ENCODE assay signal across 1 cellular context in the genomic region with DNA sequence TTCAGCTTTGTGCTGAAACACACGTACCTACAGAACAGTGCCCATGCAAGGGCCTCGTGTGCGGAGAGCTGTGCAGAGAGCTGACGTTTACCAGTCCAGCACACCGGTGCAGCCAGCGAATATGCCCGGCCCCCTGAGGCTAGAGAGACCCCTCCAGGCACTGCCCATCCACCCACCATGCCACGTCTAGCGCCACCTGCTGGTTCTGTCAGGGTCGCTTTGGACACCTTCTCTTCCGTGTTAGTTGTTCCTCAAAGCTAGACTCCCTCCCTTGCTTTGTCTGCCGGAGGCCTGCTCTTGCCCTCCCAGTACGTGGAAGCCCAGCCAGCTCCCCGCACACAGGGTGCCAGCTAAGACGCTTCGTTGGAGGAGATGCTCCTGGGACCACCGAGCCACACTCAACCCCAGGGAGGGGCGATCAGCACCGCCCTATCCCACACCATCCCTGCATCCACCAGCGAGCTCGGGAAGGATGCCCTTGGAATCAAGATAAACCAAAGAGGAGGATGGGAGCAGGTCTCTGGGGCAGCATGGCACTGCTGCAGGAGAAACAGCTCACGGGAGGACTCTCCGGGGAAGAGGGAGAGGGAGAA.
TF ChIP-seq lines count a peak whose summit lies in the region.

No MANE protein-coding gene starts in this region.

TF ChIP-seq in K562, 482 proteins besides CTCF, POLR2A, EP300 and RAD21 (continued from another document):
- TF ChIP-seq SMC3 (conservative IDR thresholded peaks at IDR 0.05; ENCODE audit: insufficient read depth, low read depth, low read length) (peak; percentile 71), RB1 (IDR thresholded peaks at IDR 0.05; ENCODE audit: low read depth) (0 out of 2 replicates have a peak, but pooled peaks have one; percentile 38), EGR1 (conservative IDR thresholded peaks at IDR 0.05) (peak; percentile 37; the same call in 1 of the 2 replicates), ZNF263 (CRISPR knock-in tag; IDR thresholded peaks at IDR 0.05; ENCODE audit: borderline replicate concordance) (0 out of 2 replicates have a peak, but pooled peaks have one; percentile 15)
- TF ChIP-seq, protein P1, sequence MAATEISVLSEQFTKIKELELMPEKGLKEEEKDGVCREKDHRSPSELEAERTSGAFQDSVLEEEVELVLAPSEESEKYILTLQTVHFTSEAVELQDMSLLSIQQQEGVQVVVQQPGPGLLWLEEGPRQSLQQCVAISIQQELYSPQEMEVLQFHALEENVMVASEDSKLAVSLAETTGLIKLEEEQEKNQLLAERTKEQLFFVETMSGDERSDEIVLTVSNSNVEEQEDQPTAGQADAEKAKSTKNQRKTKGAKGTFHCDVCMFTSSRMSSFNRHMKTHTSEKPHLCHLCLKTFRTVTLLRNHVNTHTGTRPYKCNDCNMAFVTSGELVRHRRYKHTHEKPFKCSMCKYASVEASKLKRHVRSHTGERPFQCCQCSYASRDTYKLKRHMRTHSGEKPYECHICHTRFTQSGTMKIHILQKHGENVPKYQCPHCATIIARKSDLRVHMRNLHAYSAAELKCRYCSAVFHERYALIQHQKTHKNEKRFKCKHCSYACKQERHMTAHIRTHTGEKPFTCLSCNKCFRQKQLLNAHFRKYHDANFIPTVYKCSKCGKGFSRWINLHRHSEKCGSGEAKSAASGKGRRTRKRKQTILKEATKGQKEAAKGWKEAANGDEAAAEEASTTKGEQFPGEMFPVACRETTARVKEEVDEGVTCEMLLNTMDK (IDR thresholded peaks at IDR 0.05; ENCODE audit: borderline replicate concordance, insufficient read depth, low read depth, low read length, poor library complexity, severe bottlenecking), result peak; percentile 81
- TF ChIP-seq, protein P2, sequence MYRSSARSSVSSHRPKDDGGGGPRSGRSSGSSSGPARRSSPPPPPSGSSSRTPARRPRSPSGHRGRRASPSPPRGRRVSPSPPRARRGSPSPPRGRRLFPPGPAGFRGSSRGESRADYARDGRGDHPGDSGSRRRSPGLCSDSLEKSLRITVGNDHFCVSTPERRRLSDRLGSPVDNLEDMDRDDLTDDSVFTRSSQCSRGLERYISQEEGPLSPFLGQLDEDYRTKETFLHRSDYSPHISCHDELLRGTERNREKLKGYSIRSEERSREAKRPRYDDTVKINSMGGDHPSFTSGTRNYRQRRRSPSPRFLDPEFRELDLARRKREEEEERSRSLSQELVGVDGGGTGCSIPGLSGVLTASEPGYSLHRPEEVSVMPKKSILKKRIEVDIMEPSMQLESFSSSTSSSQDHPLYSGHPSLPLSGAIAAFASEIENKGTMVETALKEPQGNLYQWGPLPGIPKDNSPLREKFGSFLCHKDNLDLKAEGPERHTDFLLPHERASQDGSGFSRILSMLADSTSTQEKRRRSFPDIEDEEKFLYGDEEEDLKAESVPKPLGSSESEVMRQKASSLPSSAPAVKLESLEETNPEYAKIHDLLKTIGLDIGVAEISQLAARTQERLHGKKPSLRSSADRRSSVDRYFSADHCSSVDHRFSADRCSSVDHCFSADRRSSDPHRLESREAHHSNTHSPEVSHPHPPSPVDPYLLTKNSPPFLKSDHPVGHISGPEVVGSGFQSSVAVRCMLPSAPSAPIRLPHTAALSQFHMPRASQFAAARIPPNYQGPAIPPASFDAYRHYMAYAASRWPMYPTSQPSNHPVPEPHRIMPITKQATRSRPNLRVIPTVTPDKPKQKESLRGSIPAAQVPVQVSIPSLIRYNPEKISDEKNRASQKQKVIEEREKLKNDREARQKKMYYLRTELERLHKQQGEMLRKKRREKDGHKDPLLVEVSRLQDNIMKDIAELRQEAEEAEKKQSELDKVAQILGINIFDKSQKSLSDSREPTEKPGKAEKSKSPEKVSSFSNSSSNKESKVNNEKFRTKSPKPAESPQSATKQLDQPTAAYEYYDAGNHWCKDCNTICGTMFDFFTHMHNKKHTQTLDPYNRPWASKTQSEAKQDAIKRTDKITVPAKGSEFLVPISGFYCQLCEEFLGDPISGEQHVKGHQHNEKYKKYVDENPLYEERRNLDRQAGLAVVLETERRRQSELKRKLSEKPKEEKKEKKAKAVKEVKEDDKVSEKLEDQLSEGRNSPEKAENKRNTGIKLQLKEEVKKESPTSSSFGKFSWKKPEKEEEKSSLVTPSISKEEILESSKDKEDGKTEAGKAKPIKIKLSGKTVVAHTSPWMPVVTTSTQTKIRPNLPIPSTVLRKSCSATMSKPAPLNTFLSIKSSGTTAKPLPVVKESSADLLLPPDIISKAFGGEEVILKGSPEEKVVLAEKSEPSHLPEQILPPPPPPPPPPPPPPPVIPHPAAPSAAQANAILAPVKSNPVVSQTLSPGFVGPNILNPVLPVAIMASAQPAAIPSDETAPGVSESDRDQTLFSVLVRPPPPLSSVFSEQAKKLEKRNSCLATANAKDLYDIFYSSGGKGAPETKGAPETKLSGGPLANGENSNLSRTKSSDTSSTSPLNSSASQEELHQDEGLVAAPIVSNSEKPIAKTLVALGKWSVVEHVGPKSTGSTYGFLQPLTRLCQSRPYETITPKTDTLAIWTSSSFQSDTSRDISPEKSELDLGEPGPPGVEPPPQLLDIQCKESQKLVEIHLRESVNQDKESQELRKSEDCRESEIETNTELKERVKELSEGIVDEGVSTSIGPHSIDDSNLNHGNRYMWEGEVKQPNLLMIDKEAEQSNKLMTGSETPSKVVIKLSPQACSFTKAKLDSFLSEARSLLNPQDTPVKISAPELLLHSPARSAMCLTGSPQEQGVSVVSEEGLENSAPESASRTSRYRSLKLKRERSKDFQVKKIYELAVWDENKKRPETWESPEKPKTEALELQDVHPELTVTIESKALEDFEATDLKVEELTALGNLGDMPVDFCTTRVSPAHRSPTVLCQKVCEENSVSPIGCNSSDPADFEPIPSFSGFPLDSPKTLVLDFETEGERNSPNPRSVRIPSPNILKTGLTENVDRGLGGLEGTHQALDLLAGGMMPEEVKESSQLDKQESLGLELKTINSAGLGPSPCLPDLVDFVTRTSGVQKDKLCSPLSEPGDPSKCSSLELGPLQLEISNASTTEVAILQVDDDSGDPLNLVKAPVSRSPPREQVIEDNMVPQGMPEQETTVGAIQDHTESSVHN (IDR thresholded peaks at IDR 0.05; ENCODE audit: borderline replicate concordance in 1 of 2, low read depth in 1 of 2), result no peak
- TF ChIP-seq, protein P3, sequence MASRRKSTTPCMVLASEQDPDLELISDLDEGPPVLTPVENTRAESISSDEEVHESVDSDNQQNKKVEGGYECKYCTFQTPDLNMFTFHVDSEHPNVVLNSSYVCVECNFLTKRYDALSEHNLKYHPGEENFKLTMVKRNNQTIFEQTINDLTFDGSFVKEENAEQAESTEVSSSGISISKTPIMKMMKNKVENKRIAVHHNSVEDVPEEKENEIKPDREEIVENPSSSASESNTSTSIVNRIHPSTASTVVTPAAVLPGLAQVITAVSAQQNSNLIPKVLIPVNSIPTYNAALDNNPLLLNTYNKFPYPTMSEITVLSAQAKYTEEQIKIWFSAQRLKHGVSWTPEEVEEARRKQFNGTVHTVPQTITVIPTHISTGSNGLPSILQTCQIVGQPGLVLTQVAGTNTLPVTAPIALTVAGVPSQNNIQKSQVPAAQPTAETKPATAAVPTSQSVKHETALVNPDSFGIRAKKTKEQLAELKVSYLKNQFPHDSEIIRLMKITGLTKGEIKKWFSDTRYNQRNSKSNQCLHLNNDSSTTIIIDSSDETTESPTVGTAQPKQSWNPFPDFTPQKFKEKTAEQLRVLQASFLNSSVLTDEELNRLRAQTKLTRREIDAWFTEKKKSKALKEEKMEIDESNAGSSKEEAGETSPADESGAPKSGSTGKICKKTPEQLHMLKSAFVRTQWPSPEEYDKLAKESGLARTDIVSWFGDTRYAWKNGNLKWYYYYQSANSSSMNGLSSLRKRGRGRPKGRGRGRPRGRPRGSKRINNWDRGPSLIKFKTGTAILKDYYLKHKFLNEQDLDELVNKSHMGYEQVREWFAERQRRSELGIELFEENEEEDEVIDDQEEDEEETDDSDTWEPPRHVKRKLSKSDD (conservative IDR thresholded peaks at IDR 0.05; ENCODE audit: low read length), result no peak
